Comparison of ENCODE assay signal across 8 cellular contexts in the genomic region with DNA sequence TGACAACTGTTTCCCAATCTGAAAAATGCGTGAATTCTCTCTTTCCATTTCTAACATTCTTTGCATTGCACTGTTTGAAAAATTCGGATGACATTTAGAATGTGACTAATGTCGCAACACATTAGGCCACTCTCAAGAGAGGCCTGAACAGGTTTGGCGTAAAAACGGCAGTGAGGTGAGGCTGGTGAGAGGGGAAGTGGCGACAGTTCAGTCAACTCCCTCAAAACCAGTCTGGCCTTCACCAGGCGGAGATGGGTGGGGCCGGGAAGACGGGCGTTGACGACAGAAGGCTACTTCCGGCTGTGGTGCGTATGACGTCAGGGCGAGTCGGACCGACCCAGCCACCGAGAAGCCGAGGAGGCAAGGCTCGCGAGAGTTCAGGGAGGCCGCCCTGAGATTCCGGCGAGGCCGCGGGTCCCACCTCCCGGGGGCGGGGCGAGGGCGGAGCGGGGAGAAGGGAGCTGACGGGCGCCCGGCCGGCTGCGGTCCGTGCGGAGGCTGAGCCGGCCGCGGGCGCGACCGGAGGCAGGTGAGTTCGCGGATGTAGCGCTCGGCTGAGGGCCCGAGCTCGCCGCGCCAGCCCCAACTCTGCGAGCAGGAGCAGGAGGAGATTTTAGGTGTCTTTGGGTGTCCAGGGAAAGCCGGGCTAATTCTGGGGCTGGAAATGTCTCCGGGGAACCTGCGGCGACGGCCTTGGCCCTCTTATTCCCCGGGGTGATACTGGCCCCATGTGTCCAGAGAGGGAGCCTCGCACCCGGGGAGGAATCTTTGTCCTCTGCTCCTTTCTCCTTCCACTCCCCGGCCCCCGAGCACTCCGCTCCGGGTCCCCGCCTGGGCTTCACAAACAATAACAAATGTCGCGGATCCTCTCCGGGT. TPM values are rescaled to one million over a fixed set of nuclear protein-coding genes. Genes with fewer than 3 reads are reported as not detected.
DNase-seq lines count a peak whose midpoint lies in the region; ATAC-seq, FAIRE-seq and TF ChIP-seq lines count a peak whose summit lies in the region.

A gene (plus strand): TSS at position 483 of the 876 bp plus-strand sequence. CDS start 53,435 bp downstream, outside the sequence.

- H3K79me2 ChIP-seq in OCI-LY1 (ENCODE audit: insufficient read depth, low read length) (peaks cover 12% of the 10 kb centered on the region), endothelial cell of umbilical vein (ENCODE audit: control insufficient read depth, insufficient read depth, low read length) (peaks cover 35% of the 10 kb centered on the region)

- H4K20me1 ChIP-seq in OCI-LY1 (ENCODE audit: insufficient read depth, low read length) (no peaks in the 10 kb centered on the region), endothelial cell of umbilical vein (replicated peaks; ENCODE audit: control insufficient read depth, extremely low read depth, insufficient read depth, low read length) (no peaks in the 10 kb centered on the region)

- H3K36me3 ChIP-seq in HUES6 (ENCODE audit: control insufficient read depth, insufficient read depth, low read length) = no peaks in the 10 kb centered on the region
- no peaks in the 10 kb centered on the region for H3K36me3 ChIP-seq in OCI-LY1 (ENCODE audit: insufficient read depth, low read length)
- H3K36me3 ChIP-seq in endothelial cell of umbilical vein (ENCODE audit: control insufficient read depth in 2 of 2, extremely low read depth in 1 of 2, insufficient read depth in 2 of 2, low read length in 2 of 2) = no peaks in the 10 kb centered on the region

- H3K9ac ChIP-seq in HUES6 (ENCODE audit: low read length) (peak within 1 kb of the TSS; percentile 82), OCI-LY1 (ENCODE audit: low read length) (peak within 1 kb of the TSS; percentile 88), endothelial cell of umbilical vein (replicated peaks; ENCODE audit: extremely low read depth, insufficient read depth, low read length) (peak within 1 kb of the TSS; percentile 88)

- H3K9me3 ChIP-seq in HUES6 (ENCODE audit: control insufficient read depth, insufficient read depth, low read depth, low read length) (no peaks in the 10 kb centered on the region), OCI-LY1 (ENCODE audit: low read length) (no peaks in the 10 kb centered on the region), endothelial cell of umbilical vein (replicated peaks; ENCODE audit: control insufficient read depth, insufficient read depth, low read length) (no peaks in the 10 kb centered on the region)

- peak; percentile 97 for TF ChIP-seq POLR2A in endothelial cell of umbilical vein (IDR thresholded peaks at IDR 0.05; ENCODE audit: low read depth, low read length)

- intact Hi-C loops in endothelial cell of umbilical vein (cut with micrococcal nuclease) = loop anchor here (1.0 to 5.0 kb wide), 5 partner anchors 41 to 229 kb away; no protein-coding TSS in a partner anchor

- dilution Hi-C loops in endothelial cell of umbilical vein (cut with MboI; ENCODE audit: extremely low pct_ligation_motif_present, low sequenced_read_pairs) = no loop called here

- H3K27ac ChIP-seq in HUES6 (ENCODE audit: low read depth, low read length) (0 out of 2 replicates have a peak within 1 kb of the TSS, but pooled peaks have one; percentile 55), OCI-LY1 (ENCODE audit: low read depth, low read length, poor library complexity, severe bottlenecking) (peak within 1 kb of the TSS; percentile 16), endothelial cell of umbilical vein (ENCODE audit: insufficient read depth, low read depth, low read length) (peak within 1 kb of the TSS; percentile 76)

- H3K9me2 ChIP-seq in OCI-LY1 (ENCODE audit: low read depth, low read length) = no peaks in the 10 kb centered on the region

- no peaks in the 10 kb centered on the region for H3K9me1 ChIP-seq in endothelial cell of umbilical vein (replicated peaks; ENCODE audit: control insufficient read depth, extremely low read depth, insufficient read depth, low read length)

- H3K4me2 ChIP-seq in OCI-LY1 (ENCODE audit: low read length) = peak within 1 kb of the TSS; percentile 87
- peak within 1 kb of the TSS; percentile 93 for H3K4me2 ChIP-seq in endothelial cell of umbilical vein (ENCODE audit: insufficient read depth, low read length)

- TSS peak; percentile 37 for BruUV-seq in endothelial cell of umbilical vein (replicated peaks; lab: Mats Ljungman, UMichigan)

- peak within 1 kb of the TSS; percentile 89 for H3K4me3 ChIP-seq in HUES6 (ENCODE audit: low read depth, low read length)
- peak within 1 kb of the TSS; percentile 80 for H3K4me3 ChIP-seq in OCI-LY1 (ENCODE audit: low read depth, low read length, poor library complexity, severe bottlenecking)
- H3K4me3 ChIP-seq in endothelial cell of umbilical vein (replicated peaks in 1 of 3; ENCODE audit: insufficient read depth in 1 of 3, low read depth in 1 of 3, low read length in 3 of 3) = peak within 1 kb of the TSS; percentile 80 to 87 (median 86)

- H3F3A ChIP-seq in OCI-LY1 (ENCODE audit: insufficient read depth, low read length) = no peaks in the 10 kb centered on the region

- peak within 1 kb of the TSS; percentile 72 for H2AFZ ChIP-seq in OCI-LY1 (ENCODE audit: low read length)
- peak within 1 kb of the TSS; percentile 95 for H2AFZ ChIP-seq in endothelial cell of umbilical vein (ENCODE audit: low read depth, low read length)

- FAIRE-seq in endothelial cell of umbilical vein (lab: Jason Lieb, UNC) = peak; percentile 74

- H3K27me3 ChIP-seq in HUES6 (ENCODE audit: control insufficient read depth, insufficient read depth, low read length) = no peaks in the 10 kb centered on the region
- H3K27me3 ChIP-seq in OCI-LY1 (ENCODE audit: insufficient read depth, low read length) = no peaks in the 10 kb centered on the region
- no peaks in the 10 kb centered on the region for H3K27me3 ChIP-seq in endothelial cell of umbilical vein (ENCODE audit: control insufficient read depth in 2 of 2, insufficient read depth in 2 of 2, low read length in 2 of 2)

- TF ChIP-seq CTCF in OCI-LY1 (IDR thresholded peaks at IDR 0.05; ENCODE audit: low read length) = peak; percentile 11; the same call in 1 of the 2 replicates
- peak in 1 of 2 donors; percentile 10 for TF ChIP-seq CTCF in endothelial cell of umbilical vein (IDR thresholded peaks at IDR 0.05; ENCODE audit: extremely low read depth in 1 of 2, insufficient read depth in 1 of 2, low read depth in 1 of 2, low read length in 2 of 2)

- peak; percentile 93 for ATAC-seq in GM21423 (IDR thresholded peaks at IDR 0.05; ENCODE audit: unreplicated experiment)

- CTCF ChIA-PET in endothelial cell of umbilical vein (lab: Charles Lee) = interaction anchor here (1.0 to 2.9 kb wide), 7 partner anchors 15 to 229 kb away, joined by 3 to 52 read pairs (median 4); no protein-coding TSS in a partner anchor

- POLR2A ChIA-PET in endothelial cell of umbilical vein (lab: Charles Lee) = interaction anchor here (0.8 to 1.2 kb wide), 2 partner anchors 47 to 62 kb away, joined by 3 to 5 read pairs; no protein-coding TSS in a partner anchor

- DNase-seq in DMS 273 (lab: John Stamatoyannopoulos, UW; ENCODE audit: unreplicated experiment) (peak; percentile 95), activated T-cell treated with anti-CD3 and anti-CD28 coated beads for 1 hour (ENCODE audit: low read depth) (peak; percentile 94), endothelial cell of umbilical vein (ENCODE audit: low read depth, low spot score) (peak; percentile 92), middle frontal gyrus (ENCODE audit: extremely low spot score, low spot score) (peak; percentile 87)
- DNase-seq in stimulated activated CD8-positive, alpha-beta memory T cell treated with anti-CD3 and anti-CD28 coated beads, Interleukin-2, amount 100 ng/mL, for 48 hours (ENCODE audit: low read depth in 2 of 2) = peak; percentile 98

- peaks cover 15% of the 10 kb centered on the region for H3K4me1 ChIP-seq in HUES6 (ENCODE audit: control insufficient read depth, insufficient read depth, low read length)
- H3K4me1 ChIP-seq in OCI-LY1 (ENCODE audit: insufficient read depth, low read length, severe bottlenecking) = peaks cover 25% of the 10 kb centered on the region
- H3K4me1 ChIP-seq in endothelial cell of umbilical vein (ENCODE audit: control insufficient read depth, extremely low read depth, insufficient read depth, low read length) = peaks cover 14% of the 10 kb centered on the region

TF ChIP-seq in endothelial cell of umbilical vein, 7 proteins besides CTCF, POLR2A, EP300 and RAD21:
- TF ChIP-seq, protein P1, sequence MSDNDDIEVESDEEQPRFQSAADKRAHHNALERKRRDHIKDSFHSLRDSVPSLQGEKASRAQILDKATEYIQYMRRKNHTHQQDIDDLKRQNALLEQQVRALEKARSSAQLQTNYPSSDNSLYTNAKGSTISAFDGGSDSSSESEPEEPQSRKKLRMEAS (IDR thresholded peaks at IDR 0.05; ENCODE audit: insufficient read depth, insufficient read length) = no peak
- TF ChIP-seq GATA2 (IDR thresholded peaks at IDR 0.05; ENCODE audit: insufficient read depth, insufficient read length, low read depth, low read length) (no peak), POLR2AphosphoS5 (IDR thresholded peaks at IDR 0.05; ENCODE audit: insufficient read depth, low read depth, low read length) (peak; percentile 96), JUN (IDR thresholded peaks at IDR 0.05; ENCODE audit: borderline replicate concordance, insufficient read depth, insufficient read length, low read depth) (no peak)
TF ChIP-seq in endothelial cell of umbilical vein: peak in this region for 1.

RNA-seq across cellular contexts. Expression of the gene that starts here (rescaled TPM):
- total RNA-seq in endothelial cell of umbilical vein = 58.4 and 60.0 TPM in 2 replicates
- 8.9 and 14.7 TPM in 2 replicates for polyA plus RNA-seq in endothelial cell of umbilical vein
- polyA plus RNA-seq in endothelial cell of umbilical vein (2011; cell fraction: cytosol; rRNA removed) = 13.4 and 15.9 TPM in 2 replicates
- 59.2 and 69.9 TPM in 2 replicates for polyA plus RNA-seq in endothelial cell of umbilical vein (2011; cell fraction: nucleus; rRNA removed)
- polyA plus RNA-seq in endothelial cell of umbilical vein (2012) = 37.1 and 44.9 TPM in 2 replicates
- polyA minus RNA-seq in endothelial cell of umbilical vein = 22.9 and 30.2 TPM in 2 replicates
- polyA minus RNA-seq in endothelial cell of umbilical vein (2011; cell fraction: cytosol; rRNA and poly(A)+ RNA removed) = 3.7 TPM
- 61.3 and 69.6 TPM in 2 replicates for polyA minus RNA-seq in endothelial cell of umbilical vein (2011; cell fraction: nucleus; rRNA and poly(A)+ RNA removed)

Comparison
In these comparisons a context has a peak if more than half of its experiments do, and no peak if none do; other contexts are left out.
1. Peak in every context shown above with its lines: DNase-seq, ATAC-seq, H3K4me3 ChIP-seq and H3K27ac ChIP-seq.
2. H3K27ac ChIP-seq: peak in every context shown above with its lines; median percentile 76 in endothelial cell of umbilical vein; 55 in HUES6; 16 in OCI-LY1.